1 cellular context compared by ENCODE assay signal in the genomic region with DNA sequence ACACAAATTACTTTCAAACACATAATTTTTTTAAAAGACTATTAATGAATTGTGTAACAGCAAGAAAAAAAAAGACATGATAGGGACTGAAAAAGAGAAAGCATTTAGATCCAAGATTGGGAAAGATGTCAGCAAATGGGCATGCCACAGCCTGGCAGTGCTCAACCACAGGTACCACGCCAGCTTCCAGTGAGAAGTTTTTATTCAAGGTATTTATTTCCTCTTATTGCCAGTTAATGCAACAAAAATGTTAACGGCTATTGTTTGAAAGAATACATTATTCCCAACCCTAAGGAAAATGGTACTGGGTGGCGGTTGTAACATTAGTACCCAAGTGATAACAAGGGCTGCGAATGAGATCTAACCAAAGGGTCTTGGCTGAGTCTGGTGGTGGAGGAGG.
TF ChIP-seq lines count a peak whose summit lies in the region.

No MANE protein-coding gene starts in this region.

TF ChIP-seq in GM23338, 12 proteins besides CTCF, POLR2A, EP300 and RAD21 (continued from another document):
- TF ChIP-seq, protein P1, sequence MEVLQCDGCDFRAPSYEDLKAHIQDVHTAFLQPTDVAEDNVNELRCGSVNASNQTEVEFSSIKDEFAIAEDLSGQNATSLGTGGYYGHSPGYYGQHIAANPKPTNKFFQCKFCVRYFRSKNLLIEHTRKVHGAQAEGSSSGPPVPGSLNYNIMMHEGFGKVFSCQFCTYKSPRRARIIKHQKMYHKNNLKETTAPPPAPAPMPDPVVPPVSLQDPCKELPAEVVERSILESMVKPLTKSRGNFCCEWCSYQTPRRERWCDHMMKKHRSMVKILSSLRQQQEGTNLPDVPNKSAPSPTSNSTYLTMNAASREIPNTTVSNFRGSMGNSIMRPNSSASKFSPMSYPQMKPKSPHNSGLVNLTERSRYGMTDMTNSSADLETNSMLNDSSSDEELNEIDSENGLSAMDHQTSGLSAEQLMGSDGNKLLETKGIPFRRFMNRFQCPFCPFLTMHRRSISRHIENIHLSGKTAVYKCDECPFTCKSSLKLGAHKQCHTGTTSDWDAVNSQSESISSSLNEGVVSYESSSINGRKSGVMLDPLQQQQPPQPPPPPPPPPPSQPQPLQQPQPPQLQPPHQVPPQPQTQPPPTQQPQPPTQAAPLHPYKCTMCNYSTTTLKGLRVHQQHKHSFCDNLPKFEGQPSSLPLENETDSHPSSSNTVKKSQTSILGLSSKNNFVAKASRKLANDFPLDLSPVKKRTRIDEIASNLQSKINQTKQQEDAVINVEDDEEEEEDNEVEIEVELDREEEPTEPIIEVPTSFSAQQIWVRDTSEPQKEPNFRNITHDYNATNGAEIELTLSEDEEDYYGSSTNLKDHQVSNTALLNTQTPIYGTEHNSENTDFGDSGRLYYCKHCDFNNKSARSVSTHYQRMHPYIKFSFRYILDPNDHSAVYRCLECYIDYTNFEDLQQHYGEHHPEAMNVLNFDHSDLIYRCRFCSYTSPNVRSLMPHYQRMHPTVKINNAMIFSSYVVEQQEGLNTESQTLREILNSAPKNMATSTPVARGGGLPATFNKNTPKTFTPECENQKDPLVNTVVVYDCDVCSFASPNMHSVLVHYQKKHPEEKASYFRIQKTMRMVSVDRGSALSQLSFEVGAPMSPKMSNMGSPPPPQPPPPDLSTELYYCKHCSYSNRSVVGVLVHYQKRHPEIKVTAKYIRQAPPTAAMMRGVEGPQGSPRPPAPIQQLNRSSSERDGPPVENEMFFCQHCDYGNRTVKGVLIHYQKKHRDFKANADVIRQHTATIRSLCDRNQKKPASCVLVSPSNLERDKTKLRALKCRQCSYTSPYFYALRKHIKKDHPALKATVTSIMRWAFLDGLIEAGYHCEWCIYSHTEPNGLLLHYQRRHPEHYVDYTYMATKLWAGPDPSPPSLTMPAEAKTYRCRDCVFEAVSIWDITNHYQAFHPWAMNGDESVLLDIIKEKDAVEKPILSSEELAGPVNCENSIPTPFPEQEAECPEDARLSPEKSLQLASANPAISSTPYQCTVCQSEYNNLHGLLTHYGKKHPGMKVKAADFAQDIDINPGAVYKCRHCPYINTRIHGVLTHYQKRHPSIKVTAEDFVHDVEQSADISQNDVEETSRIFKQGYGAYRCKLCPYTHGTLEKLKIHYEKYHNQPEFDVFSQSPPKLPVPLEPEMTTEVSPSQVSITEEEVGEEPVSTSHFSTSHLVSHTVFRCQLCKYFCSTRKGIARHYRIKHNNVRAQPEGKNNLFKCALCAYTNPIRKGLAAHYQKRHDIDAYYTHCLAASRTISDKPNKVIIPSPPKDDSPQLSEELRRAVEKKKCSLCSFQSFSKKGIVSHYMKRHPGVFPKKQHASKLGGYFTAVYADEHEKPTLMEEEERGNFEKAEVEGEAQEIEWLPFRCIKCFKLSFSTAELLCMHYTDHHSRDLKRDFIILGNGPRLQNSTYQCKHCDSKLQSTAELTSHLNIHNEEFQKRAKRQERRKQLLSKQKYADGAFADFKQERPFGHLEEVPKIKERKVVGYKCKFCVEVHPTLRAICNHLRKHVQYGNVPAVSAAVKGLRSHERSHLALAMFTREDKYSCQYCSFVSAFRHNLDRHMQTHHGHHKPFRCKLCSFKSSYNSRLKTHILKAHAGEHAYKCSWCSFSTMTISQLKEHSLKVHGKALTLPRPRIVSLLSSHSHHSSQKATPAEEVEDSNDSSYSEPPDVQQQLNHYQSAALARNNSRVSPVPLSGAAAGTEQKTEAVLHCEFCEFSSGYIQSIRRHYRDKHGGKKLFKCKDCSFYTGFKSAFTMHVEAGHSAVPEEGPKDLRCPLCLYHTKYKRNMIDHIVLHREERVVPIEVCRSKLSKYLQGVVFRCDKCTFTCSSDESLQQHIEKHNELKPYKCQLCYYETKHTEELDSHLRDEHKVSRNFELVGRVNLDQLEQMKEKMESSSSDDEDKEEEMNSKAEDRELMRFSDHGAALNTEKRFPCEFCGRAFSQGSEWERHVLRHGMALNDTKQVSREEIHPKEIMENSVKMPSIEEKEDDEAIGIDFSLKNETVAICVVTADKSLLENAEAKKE (CRISPR knock-in tag; IDR thresholded peaks at IDR 0.05): no peak
- TF ChIP-seq STAT1 (IDR thresholded peaks at IDR 0.05; ENCODE audit: unreplicated experiment) (no peak), POLR2AphosphoS5 (IDR thresholded peaks at IDR 0.05; ENCODE audit: low read depth) (no peak)
